ENCODE assay signal across 11 cellular contexts in the genomic region with DNA sequence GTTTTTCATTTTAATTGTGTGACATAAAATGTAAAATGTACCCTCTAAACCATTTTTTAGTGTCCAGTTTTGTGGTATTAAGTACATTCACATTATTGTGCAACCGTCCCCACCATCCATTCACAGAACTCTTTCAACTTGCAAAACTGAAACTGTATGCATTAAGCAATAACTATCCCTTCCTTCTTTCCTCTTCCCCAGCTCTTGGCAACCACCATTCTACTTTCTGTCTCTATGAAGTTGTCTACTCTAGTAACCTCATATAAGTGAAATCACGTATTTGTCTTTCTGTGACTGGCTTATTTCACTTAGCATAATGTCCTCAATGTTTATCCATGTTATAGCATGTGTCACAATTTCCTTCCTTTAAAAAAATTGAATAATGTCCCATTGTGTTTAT.
DNase-seq lines count a peak whose midpoint lies in the region; ATAC-seq and TF ChIP-seq lines count a peak whose summit lies in the region.
"Had no signal": no experiment of that assay in that cellular context is flagged by ENCODE, and none has a peak within 500 bp of the region (broad histone marks: within the 10 kb centered on the region; RNA-seq: fewer than 3 reads in every experiment).

No MANE protein-coding gene starts in this region.

- H3K4me3 ChIP-seq in vagina = no peak overlapping the region

- ATAC-seq in GM19035 (IDR thresholded peaks at IDR 0.05; ENCODE audit: unreplicated experiment) (peak; percentile 60), HG03025 (IDR thresholded peaks at IDR 0.05; ENCODE audit: low FRiP score, unreplicated experiment) (peak; percentile 57), HG02763 (IDR thresholded peaks at IDR 0.05; ENCODE audit: unreplicated experiment) (no peak)

- no peak for TF ChIP-seq POLR2A in vagina (IDR thresholded peaks at IDR 0.05)

- TF ChIP-seq CTCF in RWPE1 (conservative IDR thresholded peaks at IDR 0.05; ENCODE audit: low read depth) (no peak), vagina (IDR thresholded peaks at IDR 0.05) (no peak)

- no peaks in the 10 kb centered on the region for H3K36me3 ChIP-seq in vagina

- DNase-seq in RWPE1 (ENCODE audit: low spot score) (no peak), pons (ENCODE audit: low spot score) (peak; percentile 65), vagina (ENCODE audit: extremely low spot score in 2 of 2) (no peak), anterior cingulate cortex (lab: John Stamatoyannopoulos, UW) (no peak)
- no peak for DNase-seq in stimulated activated CD4-positive, alpha-beta T cell treated with anti-CD3 and anti-CD28 coated beads, Interleukin-2, amount 100 ng/mL, for 48 hours
- DNase-seq: NCI-H69 had no signal

- H3K27me3 ChIP-seq in vagina = no peaks in the 10 kb centered on the region

- H3K27ac ChIP-seq in RWPE1 (peak overlapping the region; percentile 29), vagina (no peak overlapping the region)
- H3K27ac ChIP-seq: epithelial cell of prostate, parathyroid adenoma had no signal

- no peaks in the 10 kb centered on the region for H3K9me3 ChIP-seq in vagina

- peaks cover 7% of the 10 kb centered on the region for H3K4me1 ChIP-seq in vagina
- H3K4me1 ChIP-seq: parathyroid adenoma had no signal

- intact Hi-C loops in vagina (cut with DNase I) = loop anchor here (10.0 kb wide), 2 partner anchors 89 to 161 kb away; no protein-coding TSS in a partner anchor

- POLR2A ChIA-PET in RWPE1 (lab: Yijun Ruan, JAX; ENCODE audit: low non-redundant PET) = no interaction called here

- CTCF ChIA-PET in RWPE1 (lab: Yijun Ruan, JAX) = interaction anchor here (0.6 to 0.7 kb wide), 2 partner anchors 288 to 612 kb away, joined by 3 read pairs; no protein-coding TSS in a partner anchor
